Comparison of ENCODE assay signal across 1 cellular context in genomic region chr12:57521475-57522018, GRCh38.
TF ChIP-seq lines count a peak whose summit lies in the region.

No MANE protein-coding gene starts in this region.

TF ChIP-seq in HepG2, 621 proteins besides CTCF, POLR2A, EP300 and RAD21 (continues in another document):
- no peak for TF ChIP-seq ZNF414 (CRISPR knock-in tag; IDR thresholded peaks at IDR 0.05)
- TF ChIP-seq ARID4A (CRISPR knock-in tag; IDR thresholded peaks at IDR 0.05; ENCODE audit: borderline replicate concordance): no peak
- TF ChIP-seq ZNF816 (CRISPR knock-in tag; IDR thresholded peaks at IDR 0.05; ENCODE audit: borderline replicate concordance): no peak
- TF ChIP-seq POLR2G (IDR thresholded peaks at IDR 0.05; ENCODE audit: low read depth, low read length): peak; percentile 20; the same call in 1 of the 2 replicates
- TF ChIP-seq USF2 (IDR thresholded peaks at IDR 0.05; ENCODE audit: low read depth, low read length): no peak
- no peak for TF ChIP-seq USF2 (CRISPR knock-in tag; IDR thresholded peaks at IDR 0.05; ENCODE audit: borderline replicate concordance)
- no peak for TF ChIP-seq ZBTB39 (CRISPR knock-in tag; IDR thresholded peaks at IDR 0.05)
- no peak for TF ChIP-seq ZNF282 (IDR thresholded peaks at IDR 0.05; ENCODE audit: partially characterized antibody)
- no peak for TF ChIP-seq SNAPC5 (CRISPR knock-in tag; IDR thresholded peaks at IDR 0.05; ENCODE audit: borderline replicate concordance)
- no peak for TF ChIP-seq HHEX (CRISPR knock-in tag; IDR thresholded peaks at IDR 0.05)
- TF ChIP-seq ZNF263 (CRISPR knock-in tag; IDR thresholded peaks at IDR 0.05): no peak
- TF ChIP-seq ZNF343 (CRISPR knock-in tag; IDR thresholded peaks at IDR 0.05): peak; percentile 82
- TF ChIP-seq SPEN (CRISPR knock-in tag; IDR thresholded peaks at IDR 0.05; ENCODE audit: low read depth): peak; percentile 1; the same call in 1 of the 2 replicates
- no peak for TF ChIP-seq ZNF441 (CRISPR knock-in tag; IDR thresholded peaks at IDR 0.05; ENCODE audit: borderline replicate concordance)
- TF ChIP-seq, protein P1, sequence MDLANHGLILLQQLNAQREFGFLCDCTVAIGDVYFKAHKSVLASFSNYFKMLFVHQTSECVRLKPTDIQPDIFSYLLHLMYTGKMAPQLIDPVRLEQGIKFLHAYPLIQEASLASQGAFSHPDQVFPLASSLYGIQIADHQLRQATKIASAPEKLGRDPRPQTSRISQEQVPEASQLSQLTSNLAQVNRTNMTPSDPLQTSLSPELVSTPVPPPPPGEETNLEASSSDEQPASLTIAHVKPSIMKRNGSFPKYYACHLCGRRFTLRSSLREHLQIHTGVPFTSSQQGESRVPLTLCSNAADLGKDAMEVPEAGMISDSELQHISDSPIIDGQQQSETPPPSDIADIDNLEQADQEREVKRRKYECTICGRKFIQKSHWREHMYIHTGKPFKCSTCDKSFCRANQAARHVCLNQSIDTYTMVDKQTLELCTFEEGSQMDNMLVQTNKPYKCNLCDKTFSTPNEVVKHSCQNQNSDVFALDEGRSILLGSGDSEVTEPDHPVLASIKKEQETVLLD (CRISPR knock-in tag; IDR thresholded peaks at IDR 0.05; ENCODE audit: low read depth): no peak
- TF ChIP-seq ZKSCAN5 (CRISPR knock-in tag; IDR thresholded peaks at IDR 0.05): no peak
- TF ChIP-seq, protein P2, sequence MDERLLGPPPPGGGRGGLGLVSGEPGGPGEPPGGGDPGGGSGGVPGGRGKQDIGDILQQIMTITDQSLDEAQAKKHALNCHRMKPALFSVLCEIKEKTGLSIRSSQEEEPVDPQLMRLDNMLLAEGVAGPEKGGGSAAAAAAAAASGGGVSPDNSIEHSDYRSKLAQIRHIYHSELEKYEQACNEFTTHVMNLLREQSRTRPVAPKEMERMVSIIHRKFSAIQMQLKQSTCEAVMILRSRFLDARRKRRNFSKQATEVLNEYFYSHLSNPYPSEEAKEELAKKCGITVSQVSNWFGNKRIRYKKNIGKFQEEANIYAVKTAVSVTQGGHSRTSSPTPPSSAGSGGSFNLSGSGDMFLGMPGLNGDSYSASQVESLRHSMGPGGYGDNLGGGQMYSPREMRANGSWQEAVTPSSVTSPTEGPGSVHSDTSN (CRISPR knock-in tag; IDR thresholded peaks at IDR 0.05): no peak
- TF ChIP-seq, protein P3, sequence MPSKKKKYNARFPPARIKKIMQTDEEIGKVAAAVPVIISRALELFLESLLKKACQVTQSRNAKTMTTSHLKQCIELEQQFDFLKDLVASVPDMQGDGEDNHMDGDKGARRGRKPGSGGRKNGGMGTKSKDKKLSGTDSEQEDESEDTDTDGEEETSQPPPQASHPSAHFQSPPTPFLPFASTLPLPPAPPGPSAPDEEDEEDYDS (CRISPR knock-in tag; IDR thresholded peaks at IDR 0.05): no peak
- TF ChIP-seq ZNF317 (CRISPR knock-in tag; IDR thresholded peaks at IDR 0.05): no peak; the same call in 1 of the 2 replicates
- TF ChIP-seq ZNF562 (CRISPR knock-in tag; IDR thresholded peaks at IDR 0.05; ENCODE audit: borderline replicate concordance): no peak
- no peak for TF ChIP-seq PHB2 (IDR thresholded peaks at IDR 0.05; ENCODE audit: partially characterized antibody)
- no peak for TF ChIP-seq ZNF382 (CRISPR knock-in tag; IDR thresholded peaks at IDR 0.05; ENCODE audit: borderline replicate concordance)
- no peak for TF ChIP-seq ZNF496 (CRISPR knock-in tag; IDR thresholded peaks at IDR 0.05; ENCODE audit: insufficient replicate concordance)
- TF ChIP-seq ZBTB8A (CRISPR knock-in tag; IDR thresholded peaks at IDR 0.05; ENCODE audit: borderline replicate concordance, low read depth): no peak
- TF ChIP-seq ASH2L (IDR thresholded peaks at IDR 0.05; ENCODE audit: insufficient read length, low read depth, low read length): peak; percentile 22
- TF ChIP-seq, protein P4, sequence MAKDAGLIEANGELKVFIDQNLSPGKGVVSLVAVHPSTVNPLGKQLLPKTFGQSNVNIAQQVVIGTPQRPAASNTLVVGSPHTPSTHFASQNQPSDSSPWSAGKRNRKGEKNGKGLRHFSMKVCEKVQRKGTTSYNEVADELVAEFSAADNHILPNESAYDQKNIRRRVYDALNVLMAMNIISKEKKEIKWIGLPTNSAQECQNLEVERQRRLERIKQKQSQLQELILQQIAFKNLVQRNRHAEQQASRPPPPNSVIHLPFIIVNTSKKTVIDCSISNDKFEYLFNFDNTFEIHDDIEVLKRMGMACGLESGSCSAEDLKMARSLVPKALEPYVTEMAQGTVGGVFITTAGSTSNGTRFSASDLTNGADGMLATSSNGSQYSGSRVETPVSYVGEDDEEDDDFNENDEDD (CRISPR knock-in tag; IDR thresholded peaks at IDR 0.05; ENCODE audit: borderline replicate concordance): no peak
- TF ChIP-seq MXI1 (IDR thresholded peaks at IDR 0.05; ENCODE audit: borderline replicate concordance, low read depth, low read length): peak; percentile 10; the same call in 1 of the 3 replicates
- TF ChIP-seq SMAD3 (CRISPR knock-in tag; IDR thresholded peaks at IDR 0.05): no peak
- TF ChIP-seq, protein P5, sequence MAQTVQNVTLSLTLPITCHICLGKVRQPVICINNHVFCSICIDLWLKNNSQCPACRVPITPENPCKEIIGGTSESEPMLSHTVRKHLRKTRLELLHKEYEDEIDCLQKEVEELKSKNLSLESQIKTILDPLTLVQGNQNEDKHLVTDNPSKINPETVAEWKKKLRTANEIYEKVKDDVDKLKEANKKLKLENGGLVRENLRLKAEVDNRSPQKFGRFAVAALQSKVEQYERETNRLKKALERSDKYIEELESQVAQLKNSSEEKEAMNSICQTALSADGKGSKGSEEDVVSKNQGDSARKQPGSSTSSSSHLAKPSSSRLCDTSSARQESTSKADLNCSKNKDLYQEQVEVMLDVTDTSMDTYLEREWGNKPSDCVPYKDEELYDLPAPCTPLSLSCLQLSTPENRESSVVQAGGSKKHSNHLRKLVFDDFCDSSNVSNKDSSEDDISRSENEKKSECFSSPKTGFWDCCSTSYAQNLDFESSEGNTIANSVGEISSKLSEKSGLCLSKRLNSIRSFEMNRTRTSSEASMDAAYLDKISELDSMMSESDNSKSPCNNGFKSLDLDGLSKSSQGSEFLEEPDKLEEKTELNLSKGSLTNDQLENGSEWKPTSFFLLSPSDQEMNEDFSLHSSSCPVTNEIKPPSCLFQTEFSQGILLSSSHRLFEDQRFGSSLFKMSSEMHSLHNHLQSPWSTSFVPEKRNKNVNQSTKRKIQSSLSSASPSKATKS (CRISPR knock-in tag; IDR thresholded peaks at IDR 0.05): no peak
- peak; percentile 2; the same call in 1 of the 2 replicates for TF ChIP-seq POLR2AphosphoS5 (IDR thresholded peaks at IDR 0.05; ENCODE audit: low read depth, low read length)
- TF ChIP-seq DNMT3B (CRISPR knock-in tag; conservative IDR thresholded peaks at IDR 0.05): no peak
